ENCODE assay signal across 11 cellular contexts in genomic region chr3:21705769-21706168, GRCh38. TPM values are rescaled to one million over a fixed set of nuclear protein-coding genes. Genes with fewer than 3 reads are reported as not detected.
A peak's percentile ranks its signal among the peaks of the same experiment; 100 is the strongest.
DNase-seq lines count a peak whose midpoint lies in the region; ATAC-seq, FAIRE-seq and TF ChIP-seq lines count a peak whose summit lies in the region.
"Had no signal": no experiment of that assay in that cellular context is flagged by ENCODE, and none has a peak within 500 bp of the region (broad histone marks: within the 10 kb centered on the region; RNA-seq: fewer than 3 reads in every experiment).

No MANE protein-coding gene starts in this region.

- WGBS in liver: 19% methylated on average over 3 of the region's 3 CpGs
- 0% methylated on average over 3 of the region's 3 CpGs for WGBS in HepG2 (ENCODE audit: low lambda C conversion rate)

- in situ Hi-C loops in HepG2 (cut with HindIII; ENCODE audit: extremely low pct_ligation_motif_present, low pct_unique_long_range_greater_than_20kb): no loop called here

- POLR2A ChIA-PET in HepG2 (lab: Yijun Ruan, JAX): no interaction called here

- H3K4me1 ChIP-seq in liver (ENCODE audit: control insufficient read depth in 4 of 4, insufficient read depth in 4 of 4, low read length in 3 of 4) (peaks cover 0 to 12% (median 1%) of the 10 kb centered on the region in 4 donors), HepG2 (ENCODE audit: insufficient read depth, low read length) (no peaks in the 10 kb centered on the region)
- H3K4me1 ChIP-seq: A549 had no signal

- no peaks in the 10 kb centered on the region for H3K79me2 ChIP-seq in HepG2 (ENCODE audit: insufficient read depth, low read length)

- CTCF ChIA-PET in HepG2 (lab: Yijun Ruan, JAX; ENCODE audit: low intra/inter-chr PET ratio, low total read pairs): no interaction called here

- DNase-seq in HepG2 (ENCODE audit: low spot score): no peak
- peak; percentile 66 for DNase-seq in cerebellum (ENCODE audit: low spot score)
- DNase-seq in kidney glomerular epithelial cell (lab: John Stamatoyannopoulos, UW): peak; percentile 22
- DNase-seq in middle frontal gyrus (ENCODE audit: extremely low spot score, low spot score): no peak
- DNase-seq in NCI-H2107 treated with DMSO at 0.1 percent for 48 hours (lab: John Stamatoyannopoulos, UW; ENCODE audit: unreplicated experiment): no peak
- DNase-seq in RPMI8226: no peak
- DNase-seq: activated B cell treated with CpG ODN at 0.5 μM for 24 hours; stimulated activated CD4-positive, alpha-beta T cell treated with anti-CD3 and anti-CD28 coated beads, Interleukin-4, amount 100 ng/mL, for 24 hours had no signal

- H3K27me3 ChIP-seq in liver (ENCODE audit: control insufficient read depth in 4 of 4, insufficient read depth in 4 of 4, low read length in 3 of 4) (no peaks in the 10 kb centered on the region), HepG2 (ENCODE audit: control insufficient read depth in 1 of 2, insufficient read depth in 2 of 2, low read length in 2 of 2) (no peaks in the 10 kb centered on the region)

- TF ChIP-seq EP300 in HepG2 (IDR thresholded peaks at IDR 0.05; ENCODE audit: low read depth in 2 of 2, low read length in 2 of 2): no peak
- no peak for TF ChIP-seq EP300 in HepG2 (CRISPR knock-in tag; IDR thresholded peaks at IDR 0.05; ENCODE audit: borderline replicate concordance)

- H3K27ac ChIP-seq in liver (ENCODE audit: low read depth in 1 of 2, low read length in 2 of 2): peak overlapping the region; percentile 63 to 78
- H3K27ac ChIP-seq in HepG2 (ENCODE audit: extremely low read length, insufficient read depth, low read length): no peak overlapping the region
- H3K27ac ChIP-seq: A549 had no signal

- FAIRE-seq in HepG2 (lab: Jason Lieb, UNC): no peak
- FAIRE-seq: A549 had no signal

- no peaks in the 10 kb centered on the region for H4K20me1 ChIP-seq in HepG2 (ENCODE audit: insufficient read depth, low read length)

- H3K9ac ChIP-seq in liver (ENCODE audit: low read depth in 1 of 2, low read length in 2 of 2): no peak overlapping the region
- no peak overlapping the region for H3K9ac ChIP-seq in HepG2 (ENCODE audit: insufficient read depth, low read depth, low read length)

- no peak for TF ChIP-seq POLR2A in HepG2 (IDR thresholded peaks at IDR 0.05; ENCODE audit: insufficient read depth in 1 of 2, low read depth in 2 of 2, low read length in 2 of 2)

- H3K4me2 ChIP-seq in HepG2 (ENCODE audit: low read depth, low read length): no peak overlapping the region
- H3K4me2 ChIP-seq: A549 had no signal

- no TSS peak for BruUV-seq in HepG2 (replicated peaks; lab: Mats Ljungman, UMichigan)

- intact Hi-C loops in HepG2 (cut with micrococcal nuclease; ENCODE audit: unreplicated experiment): no loop called here

- TF ChIP-seq CTCF in liver (IDR thresholded peaks at IDR 0.05; ENCODE audit: low read depth, low read length, missing input control): no peak
- TF ChIP-seq CTCF in HepG2 (CRISPR knock-in tag; IDR thresholded peaks at IDR 0.05): no peak

- TF ChIP-seq RAD21 in liver (IDR thresholded peaks at IDR 0.05): peak; percentile 51 to 67
- TF ChIP-seq RAD21 in HepG2 (CRISPR knock-in tag; IDR thresholded peaks at IDR 0.05): no peak

- H3K9me3 ChIP-seq in liver (ENCODE audit: control insufficient read depth in 4 of 4, low read length in 3 of 4) (no peaks in the 10 kb centered on the region), HepG2 (ENCODE audit: low read length) (peaks cover 22% of the 10 kb centered on the region; the same call in 1 of the 2 replicates)
- H3K9me3 ChIP-seq: A549 had no signal

- no peak for ATAC-seq in HepG2
- ATAC-seq in activated CD4-positive, CD25-positive, alpha-beta regulatory T cell treated with anti-CD3 and anti-CD28 coated beads, Interleukin-2, amount 50 U/mL, for 24 hours: no peak
- ATAC-seq: A549 had no signal

- H3K4me3 ChIP-seq in liver (ENCODE audit: low read depth in 1 of 3, low read length in 3 of 3): no peak overlapping the region
- H3K4me3 ChIP-seq in HepG2 (replicated peaks in 1 of 3; ENCODE audit: insufficient read depth in 1 of 3, low read depth in 2 of 3, low read length in 3 of 3): no peak overlapping the region
- H3K4me3 ChIP-seq: A549 had no signal

- H3K36me3 ChIP-seq in liver (ENCODE audit: control insufficient read depth in 4 of 4, insufficient read depth in 3 of 4, low read depth in 1 of 4, low read length in 3 of 4): no peaks in the 10 kb centered on the region
- H3K36me3 ChIP-seq in HepG2 (replicated peaks in 1 of 2; ENCODE audit: control insufficient read depth in 1 of 2, insufficient read depth in 2 of 2, low read length in 2 of 2): no peaks in the 10 kb centered on the region

- H2AFZ ChIP-seq in HepG2 (ENCODE audit: low read length): no peak overlapping the region

TF ChIP-seq in liver, 16 proteins besides CTCF, POLR2A, EP300 and RAD21 (continues in another document):
- TF ChIP-seq FOXA1 (IDR thresholded peaks at IDR 0.05): peak; percentile 66
- TF ChIP-seq HNF4G (IDR thresholded peaks at IDR 0.05): peak; percentile 9
- peak; percentile 54 to 91 for TF ChIP-seq RXRA (IDR thresholded peaks at IDR 0.05)
- TF ChIP-seq GABPA (IDR thresholded peaks at IDR 0.05 in 1 of 2, conservative IDR thresholded peaks at IDR 0.05 in 1 of 2): peak in 1 of 2 donors; percentile 64
- TF ChIP-seq, protein P1, sequence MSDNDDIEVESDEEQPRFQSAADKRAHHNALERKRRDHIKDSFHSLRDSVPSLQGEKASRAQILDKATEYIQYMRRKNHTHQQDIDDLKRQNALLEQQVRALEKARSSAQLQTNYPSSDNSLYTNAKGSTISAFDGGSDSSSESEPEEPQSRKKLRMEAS (IDR thresholded peaks at IDR 0.05): peak; percentile 92
- peak; percentile 75 for TF ChIP-seq FOXA2 (IDR thresholded peaks at IDR 0.05)
- peak; percentile 68 to 91 for TF ChIP-seq HNF4A (conservative IDR thresholded peaks at IDR 0.05)
- TF ChIP-seq SP1 (IDR thresholded peaks at IDR 0.05): peak; percentile 80
- TF ChIP-seq EGR1 (IDR thresholded peaks at IDR 0.05; ENCODE audit: low read depth in 2 of 2): peak in 1 of 2 donors; percentile 80
- peak; percentile 65 to 86 for TF ChIP-seq JUND (IDR thresholded peaks at IDR 0.05)
- peak; percentile 23 for TF ChIP-seq NR2F2 (IDR thresholded peaks at IDR 0.05)

TF ChIP-seq in HepG2, 621 proteins besides CTCF, POLR2A, EP300 and RAD21 (continues in another document):
- no peak for TF ChIP-seq ZNF850 (CRISPR knock-in tag; conservative IDR thresholded peaks at IDR 0.05)

RNA-seq across cellular contexts. Expression of gene ZNF385D, which starts 45.2 kb away (rescaled TPM):
- under 1 TPM; 0.09 to 0.50 TPM for total RNA-seq in liver
- under 1 TPM; 0.08 TPM for polyA plus RNA-seq in liver
- total RNA-seq in HepG2 (2016; rRNA removed; fragmentation: Illumina TruSeq; extraction: Trizol): not detected in 2 replicates
- total RNA-seq in HepG2 (2016; cell fraction: cytosol; rRNA removed; fragmentation: Illumina TruSeq; extraction: Trizol; ENCODE audit: low read depth): not detected in 2 replicates
- not detected in 2 replicates for total RNA-seq in HepG2 (2016; cell fraction: insoluble cytoplasmic fraction; rRNA removed; fragmentation: Illumina TruSeq; extraction: Trizol)
- total RNA-seq in HepG2 (2016; cell fraction: membrane; rRNA removed; fragmentation: Illumina TruSeq; extraction: Trizol): not detected in 2 replicates
- total RNA-seq in HepG2 (2016; cell fraction: nucleus; rRNA removed; fragmentation: Illumina TruSeq; extraction: Trizol): not detected in 2 replicates
- not detected in 2 replicates for polyA plus RNA-seq in HepG2 (2011; rRNA removed)
- polyA plus RNA-seq in HepG2 (2011; cell fraction: cytosol; rRNA removed): not detected in 2 replicates
- polyA plus RNA-seq in HepG2 (2011; cell fraction: nucleus; rRNA removed): not detected in 2 replicates
- not detected in 2 replicates for polyA plus RNA-seq in HepG2 (2012)
- not detected in 2 replicates for polyA plus RNA-seq in HepG2 (2016; cell fraction: cytosol; fragmentation: Illumina TruSeq; extraction: Trizol; ENCODE audit: low read depth)
- polyA plus RNA-seq in HepG2 (2016; cell fraction: insoluble cytoplasmic fraction; fragmentation: Illumina TruSeq; extraction: Trizol; ENCODE audit: low read depth): not detected in 2 replicates
- not detected in 2 replicates for polyA plus RNA-seq in HepG2 (2016; cell fraction: membrane; fragmentation: Illumina TruSeq; extraction: Trizol; ENCODE audit: low read depth)
- not detected in 2 replicates for polyA plus RNA-seq in HepG2 (2016; cell fraction: nucleus; fragmentation: Illumina TruSeq; extraction: Trizol; ENCODE audit: insufficient read depth, low read depth)
- not detected in 2 replicates for polyA minus RNA-seq in HepG2 (2011; rRNA and poly(A)+ RNA removed; ENCODE audit: low replicate concordance)
- not detected in 2 replicates for polyA minus RNA-seq in HepG2 (2011; cell fraction: cytosol; rRNA and poly(A)+ RNA removed)
- polyA minus RNA-seq in HepG2 (2011; cell fraction: nucleus; rRNA and poly(A)+ RNA removed): 0.13 TPM in 1 of 2 replicates, not detected in the other
- 99.6 TPM for total RNA-seq in cerebellum
- total RNA-seq: activated B cell treated with CpG ODN at 0.5 μM for 24 hours had no signal
- polyA plus RNA-seq: A549 had no signal

Comparison
In these comparisons a context has a peak if more than half of its experiments do, and no peak if none do; other contexts are left out.
1. DNase-seq: peak in cerebellum (single experiment) and kidney glomerular epithelial cell (single experiment); none in HepG2 (single experiment), middle frontal gyrus (single experiment), NCI-H2107 treated with DMSO at 0.1 percent for 48 hours (single experiment) and RPMI8226 (single experiment).
2. RNA of gene ZNF385D, which starts 45.2 kb away (total RNA-seq): 99.6 TPM in cerebellum (single experiment); 0.09 to 0.50 TPM in liver and not detected in HepG2; every median in the first group is over 10 times any median in the second.